ENCODE assay signal across 8 cellular contexts in the genomic region with DNA sequence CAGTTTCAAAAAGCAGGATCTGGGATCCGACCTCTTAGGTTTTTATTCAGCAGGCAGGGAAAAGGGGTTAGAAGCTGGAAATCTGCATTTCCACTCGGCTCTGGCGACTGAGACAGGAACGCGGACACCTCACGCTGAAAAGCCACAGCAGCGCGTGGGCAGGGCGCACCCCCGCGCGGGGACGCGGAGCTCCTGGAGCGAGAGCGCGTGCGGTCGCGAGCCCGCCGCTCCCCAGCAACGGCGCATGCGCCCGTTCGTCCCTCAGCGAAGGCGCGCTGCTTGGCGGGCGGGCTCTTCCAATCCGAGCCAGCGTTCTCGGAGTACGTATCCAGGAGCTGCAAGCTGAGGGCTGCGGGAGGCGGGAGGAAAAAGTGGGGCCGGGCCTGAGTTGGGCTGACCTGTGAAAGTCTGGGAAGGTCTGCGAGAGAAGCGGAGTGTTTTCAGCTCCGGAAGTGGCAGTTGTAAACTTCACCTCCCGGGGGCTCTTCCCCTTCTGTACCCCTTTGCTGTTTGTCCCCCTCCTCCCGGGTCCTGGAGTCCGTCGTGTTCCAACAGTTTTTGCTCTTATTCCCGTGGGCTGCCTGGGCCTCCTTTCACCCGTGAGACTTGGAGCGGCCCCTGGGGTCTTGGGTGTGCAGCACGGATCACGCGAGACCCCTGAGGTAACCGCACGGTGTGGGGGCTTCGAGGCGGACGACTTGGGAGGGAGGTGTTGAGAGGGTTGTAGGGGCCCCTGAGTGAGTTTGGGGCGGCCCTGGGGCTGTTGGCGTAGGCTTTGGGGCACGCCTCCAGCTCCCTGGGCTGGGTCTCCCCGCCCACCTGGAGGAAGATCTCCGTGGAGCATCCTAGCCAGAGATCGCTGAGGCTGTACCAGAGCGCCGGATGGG. TPM values are rescaled to one million over a fixed set of nuclear protein-coding genes. Genes with fewer than 3 reads are reported as not detected.
A peak's percentile ranks its signal among the peaks of the same experiment; 100 is the strongest.
DNase-seq lines count a peak whose midpoint lies in the region; ATAC-seq and TF ChIP-seq lines count a peak whose summit lies in the region.

A gene (plus strand): TSS at position 403 of the 887 bp plus-strand sequence. CDS start 11,046 bp downstream, outside the sequence.

- H3K27me3 ChIP-seq in ovary = no peaks in the 10 kb centered on the region
- H3K27me3 ChIP-seq in thyroid gland = no peaks in the 10 kb centered on the region

- H3K36me3 ChIP-seq in ovary = no peaks in the 10 kb centered on the region
- no peaks in the 10 kb centered on the region for H3K36me3 ChIP-seq in thyroid gland

- TF ChIP-seq EP300 in ovary (IDR thresholded peaks at IDR 0.05) = no peak

- peak within 1 kb of the TSS; percentile 81 for H3K27ac Mint-ChIP-seq in activated naive CD8-positive, alpha-beta T cell

- H3K4me1 Mint-ChIP-seq in activated naive CD8-positive, alpha-beta T cell (ENCODE audit: low read depth) = peaks cover 13% of the 10 kb centered on the region

- H3K4me1 ChIP-seq in ovary (ENCODE audit: insufficient read depth) (no peaks in the 10 kb centered on the region), thyroid gland (peaks cover 3% of the 10 kb centered on the region in 2 donors)

- H3K9me3 Mint-ChIP-seq in activated naive CD8-positive, alpha-beta T cell (ENCODE audit: low read depth) = no peaks in the 10 kb centered on the region

- TF ChIP-seq CTCF in GM12864 (IDR thresholded peaks at IDR 0.05; ENCODE audit: low read depth, low read length, missing control alignments) (peak; percentile 3), ovary (IDR thresholded peaks at IDR 0.05) (no peak), thyroid gland (IDR thresholded peaks at IDR 0.05) (no peak)

- intact Hi-C loops in head of caudate nucleus (cut with DNase I) (loop anchor here (2.0 to 5.0 kb wide), 2 partner anchors 42 to 54 kb away; a partner anchor contains a TSS), ovary (cut with DNase I) (no loop called here), thyroid gland (cut with DNase I) (no loop called here)

- no peaks in the 10 kb centered on the region for H3K36me3 Mint-ChIP-seq in activated naive CD8-positive, alpha-beta T cell

- peak within 1 kb of the TSS; percentile 79 to 94 for H3K27ac ChIP-seq in ovary
- peak within 1 kb of the TSS; percentile 74 to 88 (median 83) for H3K27ac ChIP-seq in thyroid gland

- peak within 1 kb of the TSS; percentile 91 for H3K4me3 Mint-ChIP-seq in activated naive CD8-positive, alpha-beta T cell

- H3K27me3 Mint-ChIP-seq in activated naive CD8-positive, alpha-beta T cell = no peaks in the 10 kb centered on the region

- peak; percentile 73 for DNase-seq in GM12864 (ENCODE audit: low read depth)
- DNase-seq in NCI-H1092 treated with DMSO at 0.1 percent for 48 hours (lab: John Stamatoyannopoulos, UW) = peak; percentile 98
- peak; percentile 84 to 97 (median 93) for DNase-seq in head of caudate nucleus
- peak; percentile 94 to 96 (median 94) for DNase-seq in ovary
- DNase-seq in thyroid gland = peak; percentile 95 to 96

- no peaks in the 10 kb centered on the region for H3K9me3 ChIP-seq in ovary
- no peaks in the 10 kb centered on the region for H3K9me3 ChIP-seq in thyroid gland

- ATAC-seq in HG02623 (IDR thresholded peaks at IDR 0.05; ENCODE audit: unreplicated experiment) (peak; percentile 76), SK-N-SH treated with all-trans-retinoic acid at 6 μM for 48 hours (peak; percentile 98)

- TF ChIP-seq POLR2A in ovary (IDR thresholded peaks at IDR 0.05) (peak; percentile 53), thyroid gland (IDR thresholded peaks at IDR 0.05) (peak in 1 of 2 donors; percentile 85)

- 0 to 1% (median 0%) methylated on average over 64 to 65 of the region's 65 CpGs for WGBS in ovary, 3 donors
- WGBS in thyroid gland, 2 donors = 0% methylated on average over 41 to 44 of the region's 65 CpGs

- H3K4me3 ChIP-seq in GM12864 (ENCODE audit: low read depth, low read length) (peak within 1 kb of the TSS; percentile 90), ovary (peak within 1 kb of the TSS; percentile 78), thyroid gland (replicated peaks in 1 of 3) (peak within 1 kb of the TSS; percentile 54 to 84 (median 75))

TF ChIP-seq in SK-N-SH treated with all-trans-retinoic acid at 6 μM for 48 hours, 23 proteins besides CTCF, POLR2A, EP300 and RAD21:
- TF ChIP-seq OSR1 (CRISPR knock-in tag; IDR thresholded peaks at IDR 0.05) (no peak), ARNTL (CRISPR knock-in tag; IDR thresholded peaks at IDR 0.05; ENCODE audit: borderline replicate concordance, low read depth) (no peak), RARB (CRISPR knock-in tag; IDR thresholded peaks at IDR 0.05) (no peak), TOX (CRISPR knock-in tag; IDR thresholded peaks at IDR 0.05; ENCODE audit: borderline replicate concordance) (no peak), ISL1 (CRISPR knock-in tag; IDR thresholded peaks at IDR 0.05) (no peak), ZNF8 (CRISPR knock-in tag; IDR thresholded peaks at IDR 0.05) (no peak), ZC3H10 (CRISPR knock-in tag; IDR thresholded peaks at IDR 0.05) (no peak), ZFP3 (CRISPR knock-in tag; IDR thresholded peaks at IDR 0.05) (0 out of 2 replicates have a peak, but pooled peaks have one; percentile 9), GLIS3 (CRISPR knock-in tag; IDR thresholded peaks at IDR 0.05) (no peak), CSDC2 (CRISPR knock-in tag; IDR thresholded peaks at IDR 0.05) (no peak), ZNF70 (CRISPR knock-in tag; IDR thresholded peaks at IDR 0.05) (no peak), BACH2 (CRISPR knock-in tag; IDR thresholded peaks at IDR 0.05; ENCODE audit: borderline replicate concordance) (no peak)
- TF ChIP-seq, protein P1, sequence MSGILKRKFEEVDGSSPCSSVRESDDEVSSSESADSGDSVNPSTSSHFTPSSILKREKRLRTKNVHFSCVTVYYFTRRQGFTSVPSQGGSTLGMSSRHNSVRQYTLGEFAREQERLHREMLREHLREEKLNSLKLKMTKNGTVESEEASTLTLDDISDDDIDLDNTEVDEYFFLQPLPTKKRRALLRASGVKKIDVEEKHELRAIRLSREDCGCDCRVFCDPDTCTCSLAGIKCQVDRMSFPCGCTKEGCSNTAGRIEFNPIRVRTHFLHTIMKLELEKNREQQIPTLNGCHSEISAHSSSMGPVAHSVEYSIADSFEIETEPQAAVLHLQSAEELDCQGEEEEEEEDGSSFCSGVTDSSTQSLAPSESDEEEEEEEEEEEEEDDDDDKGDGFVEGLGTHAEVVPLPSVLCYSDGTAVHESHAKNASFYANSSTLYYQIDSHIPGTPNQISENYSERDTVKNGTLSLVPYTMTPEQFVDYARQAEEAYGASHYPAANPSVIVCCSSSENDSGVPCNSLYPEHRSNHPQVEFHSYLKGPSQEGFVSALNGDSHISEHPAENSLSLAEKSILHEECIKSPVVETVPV (CRISPR knock-in tag; IDR thresholded peaks at IDR 0.05) = no peak
- TF ChIP-seq, protein P2, sequence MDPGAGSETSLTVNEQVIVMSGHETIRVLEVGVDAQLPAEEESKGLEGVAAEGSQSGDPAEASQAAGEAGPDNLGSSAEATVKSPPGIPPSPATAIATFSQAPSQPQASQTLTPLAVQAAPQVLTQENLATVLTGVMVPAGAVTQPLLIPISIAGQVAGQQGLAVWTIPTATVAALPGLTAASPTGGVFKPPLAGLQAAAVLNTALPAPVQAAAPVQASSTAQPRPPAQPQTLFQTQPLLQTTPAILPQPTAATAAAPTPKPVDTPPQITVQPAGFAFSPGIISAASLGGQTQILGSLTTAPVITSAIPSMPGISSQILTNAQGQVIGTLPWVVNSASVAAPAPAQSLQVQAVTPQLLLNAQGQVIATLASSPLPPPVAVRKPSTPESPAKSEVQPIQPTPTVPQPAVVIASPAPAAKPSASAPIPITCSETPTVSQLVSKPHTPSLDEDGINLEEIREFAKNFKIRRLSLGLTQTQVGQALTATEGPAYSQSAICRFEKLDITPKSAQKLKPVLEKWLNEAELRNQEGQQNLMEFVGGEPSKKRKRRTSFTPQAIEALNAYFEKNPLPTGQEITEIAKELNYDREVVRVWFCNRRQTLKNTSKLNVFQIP (CRISPR knock-in tag; IDR thresholded peaks at IDR 0.05; ENCODE audit: borderline replicate concordance, low read depth) = no peak
- TF ChIP-seq, protein P3, sequence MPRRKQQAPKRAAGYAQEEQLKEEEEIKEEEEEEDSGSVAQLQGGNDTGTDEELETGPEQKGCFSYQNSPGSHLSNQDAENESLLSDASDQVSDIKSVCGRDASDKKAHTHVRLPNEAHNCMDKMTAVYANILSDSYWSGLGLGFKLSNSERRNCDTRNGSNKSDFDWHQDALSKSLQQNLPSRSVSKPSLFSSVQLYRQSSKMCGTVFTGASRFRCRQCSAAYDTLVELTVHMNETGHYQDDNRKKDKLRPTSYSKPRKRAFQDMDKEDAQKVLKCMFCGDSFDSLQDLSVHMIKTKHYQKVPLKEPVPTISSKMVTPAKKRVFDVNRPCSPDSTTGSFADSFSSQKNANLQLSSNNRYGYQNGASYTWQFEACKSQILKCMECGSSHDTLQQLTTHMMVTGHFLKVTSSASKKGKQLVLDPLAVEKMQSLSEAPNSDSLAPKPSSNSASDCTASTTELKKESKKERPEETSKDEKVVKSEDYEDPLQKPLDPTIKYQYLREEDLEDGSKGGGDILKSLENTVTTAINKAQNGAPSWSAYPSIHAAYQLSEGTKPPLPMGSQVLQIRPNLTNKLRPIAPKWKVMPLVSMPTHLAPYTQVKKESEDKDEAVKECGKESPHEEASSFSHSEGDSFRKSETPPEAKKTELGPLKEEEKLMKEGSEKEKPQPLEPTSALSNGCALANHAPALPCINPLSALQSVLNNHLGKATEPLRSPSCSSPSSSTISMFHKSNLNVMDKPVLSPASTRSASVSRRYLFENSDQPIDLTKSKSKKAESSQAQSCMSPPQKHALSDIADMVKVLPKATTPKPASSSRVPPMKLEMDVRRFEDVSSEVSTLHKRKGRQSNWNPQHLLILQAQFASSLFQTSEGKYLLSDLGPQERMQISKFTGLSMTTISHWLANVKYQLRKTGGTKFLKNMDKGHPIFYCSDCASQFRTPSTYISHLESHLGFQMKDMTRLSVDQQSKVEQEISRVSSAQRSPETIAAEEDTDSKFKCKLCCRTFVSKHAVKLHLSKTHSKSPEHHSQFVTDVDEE (CRISPR knock-in tag; IDR thresholded peaks at IDR 0.05) = peak; percentile 22; the same call in 1 of the 2 replicates

RNA-seq across cellular contexts. Expression of the gene that starts here (rescaled TPM):
- 1 to 10 TPM; 4.1 to 6.1 (median 5.4) TPM for total RNA-seq in ovary
- polyA plus RNA-seq in ovary = 1 to 10 TPM; 2.0 to 2.6 TPM
- 1 to 10 TPM; 6.2 to 9.6 (median 7.8) TPM for total RNA-seq in thyroid gland

Comparison
In these comparisons a context has a peak if more than half of its experiments do, and no peak if none do; other contexts are left out.
1. Peak in every context shown above with its lines: DNase-seq, ATAC-seq, H3K4me3 ChIP-seq and H3K27ac ChIP-seq.